ENCODE assay signal across 26 cellular contexts in the genomic region with DNA sequence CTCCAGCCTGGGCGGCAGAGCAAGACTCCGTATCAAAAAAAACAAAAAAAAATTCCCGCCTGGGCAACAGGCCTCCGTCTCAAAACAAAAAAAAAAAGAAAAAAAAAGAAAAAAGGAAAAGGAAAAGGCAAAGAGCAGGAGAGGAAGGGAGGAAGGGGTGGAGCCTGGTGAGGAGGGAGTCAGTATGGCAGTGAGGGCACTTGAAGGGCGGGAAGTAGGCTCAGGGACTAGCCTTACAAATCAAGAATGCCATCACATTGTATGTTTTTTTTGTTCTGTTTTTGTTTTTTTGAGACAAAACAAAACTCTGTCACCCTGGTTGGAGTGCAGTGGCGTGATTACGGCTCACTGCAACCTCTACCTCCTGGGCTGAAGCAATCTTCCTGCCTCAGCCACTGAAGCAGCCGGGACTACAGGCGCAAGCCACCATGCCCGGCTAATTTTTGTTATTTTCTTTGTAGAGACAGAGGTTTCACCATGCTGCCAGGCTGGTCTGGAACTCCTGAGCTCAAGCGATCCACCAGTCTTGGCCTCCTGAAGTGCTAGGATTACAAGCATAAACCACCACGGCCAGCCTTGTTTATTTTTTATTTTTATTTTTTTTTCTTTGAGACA. TPM values are rescaled to one million over a fixed set of nuclear protein-coding genes. Genes with fewer than 3 reads are reported as not detected.
A peak's percentile ranks its signal among the peaks of the same experiment; 100 is the strongest.
DNase-seq lines count a peak whose midpoint lies in the region; FAIRE-seq and TF ChIP-seq lines count a peak whose summit lies in the region.
"Had no signal": no experiment of that assay in that cellular context is flagged by ENCODE, and none has a peak within 500 bp of the region (broad histone marks: within the 10 kb centered on the region; RNA-seq: fewer than 3 reads in every experiment).

No MANE protein-coding gene starts in this region.

- H3K4me1 Mint-ChIP-seq in CD14-positive monocyte (peaks cover 43% of the 10 kb centered on the region), neural progenitor cell (peaks cover 8% of the 10 kb centered on the region)

- no peak for DNase-seq in CD14-positive monocyte (ENCODE audit: low spot score)
- peak; percentile 47 for DNase-seq in NT2/D1 (ENCODE audit: low read depth, low spot score)
- peak; percentile 46 for DNase-seq in endothelial cell of umbilical vein (ENCODE audit: low read depth, low spot score)
- DNase-seq in neural progenitor cell (ENCODE audit: low spot score): peak; percentile 19
- DNase-seq in hepatocyte (ENCODE audit: low spot score): no peak
- no peak for DNase-seq in T-helper 9 cell
- DNase-seq in putamen (ENCODE audit: low spot score): no peak
- DNase-seq in T1000 (lab: John Stamatoyannopoulos, UW): no peak
- DNase-seq: activated CD4-positive, CD25-positive, alpha-beta regulatory T cell treated with anti-CD3 and anti-CD28 coated beads, Interleukin-2, amount 50 U/mL, for 72 hours; foreskin fibroblast; HCEC 1CT; MG63; NCI-H146; NCI-H226; occipital lobe; stimulated activated CD4-positive, alpha-beta T cell treated with anti-CD3 and anti-CD28 coated beads, Interleukin-1b, Interleukin-23, amount 100 ng/mL, for 48 hours; stimulated activated naive CD8-positive, alpha-beta T cell treated with anti-CD3 and anti-CD28 coated beads, Interleukin-15, Interleukin-2, amounts not matched to agents 100 U/mL and 50 U/mL, for 24 hours; T-helper 2 cell had no signal

- H2AFZ ChIP-seq in endothelial cell of umbilical vein (ENCODE audit: low read depth, low read length) (peak overlapping the region; percentile 97), neural progenitor cell (replicated peaks) (peak overlapping the region; percentile 73), hepatocyte (no peak overlapping the region)

- H3K4me1 ChIP-seq in NT2/D1 (ENCODE audit: insufficient read depth, insufficient read length) (peaks cover 2% of the 10 kb centered on the region), endothelial cell of umbilical vein (ENCODE audit: control insufficient read depth, extremely low read depth, insufficient read depth, low read length) (peaks cover 4% of the 10 kb centered on the region), neural progenitor cell (peaks cover 20% of the 10 kb centered on the region), hepatocyte (ENCODE audit: insufficient read depth) (no peaks in the 10 kb centered on the region)
- H3K4me1 ChIP-seq: A549, BLaER1 had no signal

- no peak overlapping the region for H3K4me3 ChIP-seq in NT2/D1 (ENCODE audit: insufficient read length, low read depth)
- H3K4me3 ChIP-seq in endothelial cell of umbilical vein (replicated peaks in 1 of 3; ENCODE audit: insufficient read depth in 1 of 3, low read depth in 1 of 3, low read length in 3 of 3): no peak overlapping the region
- H3K4me3 ChIP-seq in neural progenitor cell: no peak overlapping the region
- H3K4me3 ChIP-seq in hepatocyte: no peak overlapping the region
- H3K4me3 ChIP-seq: A549, BLaER1, coronary artery, MG63, PC-9, SJSA1 had no signal

- POLR2A ChIA-PET in endothelial cell of umbilical vein (lab: Charles Lee): no interaction called here

- no peaks in the 10 kb centered on the region for H3K36me3 Mint-ChIP-seq in CD14-positive monocyte
- H3K36me3 Mint-ChIP-seq in neural progenitor cell: no peaks in the 10 kb centered on the region
- H3K36me3 Mint-ChIP-seq: activated naive CD8-positive, alpha-beta T cell; IgD-negative memory B cell had no signal

- no peaks in the 10 kb centered on the region for H3K9me2 ChIP-seq in hepatocyte (replicated peaks; ENCODE audit: insufficient read depth)

- TF ChIP-seq CTCF in CD14-positive monocyte (IDR thresholded peaks at IDR 0.05) (no peak), endothelial cell of umbilical vein (IDR thresholded peaks at IDR 0.05; ENCODE audit: extremely low read depth in 1 of 2, insufficient read depth in 1 of 2, low read depth in 1 of 2, low read length in 2 of 2) (no peak), neural progenitor cell (IDR thresholded peaks at IDR 0.05) (no peak), hepatocyte (IDR thresholded peaks at IDR 0.05; ENCODE audit: poor library complexity) (no peak)

- peak overlapping the region in 1 of 2 donors; percentile 21 for H3K4me3 Mint-ChIP-seq in CD14-positive monocyte
- no peak overlapping the region for H3K4me3 Mint-ChIP-seq in neural progenitor cell
- H3K4me3 Mint-ChIP-seq: activated naive CD8-positive, alpha-beta T cell; activated T-helper 1 cell treated with anti-CD3 and anti-CD28 coated beads, Interleukin-12 subunit alpha, Interleukin-12 subunit beta, Interleukin-2, Interleukin-4 antibody, amounts not matched to agents 30 ng/mL and 10 ng/mL and 1 ng/mL, durations not matched to agents 14 hours and 24 hours and 36 hours; IgD-negative memory B cell had no signal

- H3K9ac ChIP-seq in NT2/D1 (ENCODE audit: insufficient read length, low read depth) (peak overlapping the region; percentile 71), endothelial cell of umbilical vein (replicated peaks; ENCODE audit: extremely low read depth, insufficient read depth, low read length) (peak overlapping the region; percentile 37), neural progenitor cell (no peak overlapping the region)
- H3K9ac ChIP-seq: BLaER1 had no signal

- no peaks in the 10 kb centered on the region for H3K9me1 ChIP-seq in endothelial cell of umbilical vein (replicated peaks; ENCODE audit: control insufficient read depth, extremely low read depth, insufficient read depth, low read length)

- H3K4me2 ChIP-seq in endothelial cell of umbilical vein (ENCODE audit: insufficient read depth, low read length) (peak overlapping the region; percentile 55), neural progenitor cell (peak overlapping the region; percentile 4), hepatocyte (no peak overlapping the region)
- H3K4me2 ChIP-seq: A549, BLaER1, PC-9 had no signal

- H3K9me3 ChIP-seq in NT2/D1 (ENCODE audit: insufficient read depth, low read length) (no peaks in the 10 kb centered on the region), endothelial cell of umbilical vein (replicated peaks; ENCODE audit: control insufficient read depth, insufficient read depth, low read length) (no peaks in the 10 kb centered on the region), neural progenitor cell (ENCODE audit: low read depth) (no peaks in the 10 kb centered on the region), hepatocyte (ENCODE audit: low read depth) (no peaks in the 10 kb centered on the region)
- H3K9me3 ChIP-seq: A549, SJSA1 had no signal

- H3K36me3 ChIP-seq in NT2/D1 (ENCODE audit: insufficient read depth, insufficient read length, low read length): no peaks in the 10 kb centered on the region
- no peaks in the 10 kb centered on the region for H3K36me3 ChIP-seq in endothelial cell of umbilical vein (ENCODE audit: control insufficient read depth in 2 of 2, extremely low read depth in 1 of 2, insufficient read depth in 2 of 2, low read length in 2 of 2)
- no peaks in the 10 kb centered on the region for H3K36me3 ChIP-seq in neural progenitor cell
- no peaks in the 10 kb centered on the region for H3K36me3 ChIP-seq in hepatocyte (replicated peaks; ENCODE audit: insufficient read depth, low read depth)
- H3K36me3 ChIP-seq: BLaER1, MG63, SJSA1 had no signal

- H3F3A ChIP-seq in neural progenitor cell (ENCODE audit: low read depth): peaks cover 36% of the 10 kb centered on the region

- no TSS peak for BruUV-seq in endothelial cell of umbilical vein (replicated peaks; lab: Mats Ljungman, UMichigan)

- H3K79me2 ChIP-seq in endothelial cell of umbilical vein (ENCODE audit: control insufficient read depth, insufficient read depth, low read length) (no peaks in the 10 kb centered on the region), neural progenitor cell (ENCODE audit: low read depth) (no peaks in the 10 kb centered on the region), hepatocyte (no peaks in the 10 kb centered on the region)

- H4K20me1 ChIP-seq in endothelial cell of umbilical vein (replicated peaks; ENCODE audit: control insufficient read depth, extremely low read depth, insufficient read depth, low read length): no peaks in the 10 kb centered on the region
- H4K20me1 ChIP-seq in neural progenitor cell (ENCODE audit: low read depth): no peaks in the 10 kb centered on the region
- no peaks in the 10 kb centered on the region for H4K20me1 ChIP-seq in hepatocyte (ENCODE audit: insufficient read depth, poor library complexity, severe bottlenecking)
- H4K20me1 ChIP-seq: BLaER1 had no signal

- H3K27me3 ChIP-seq in NT2/D1 (ENCODE audit: insufficient read depth, insufficient read length) (no peaks in the 10 kb centered on the region), endothelial cell of umbilical vein (ENCODE audit: control insufficient read depth in 2 of 2, insufficient read depth in 2 of 2, low read length in 2 of 2) (no peaks in the 10 kb centered on the region), neural progenitor cell (no peaks in the 10 kb centered on the region), hepatocyte (no peaks in the 10 kb centered on the region)
- H3K27me3 ChIP-seq: BLaER1, MG63, SJSA1 had no signal

- TF ChIP-seq POLR2A in endothelial cell of umbilical vein (IDR thresholded peaks at IDR 0.05; ENCODE audit: low read depth, low read length): no peak

- FAIRE-seq in endothelial cell of umbilical vein (lab: Jason Lieb, UNC): peak; percentile 64
- FAIRE-seq: A549 had no signal

- intact Hi-C loops in CD14-positive monocyte (cut with micrococcal nuclease) (loop anchor here in 1 of 2 donors (5.0 kb wide), 1 partner anchor 42 kb away; no protein-coding TSS in a partner anchor), endothelial cell of umbilical vein (cut with micrococcal nuclease) (no loop called here)

- H3K27ac ChIP-seq in endothelial cell of umbilical vein (ENCODE audit: insufficient read depth, low read depth, low read length) (no peak overlapping the region), neural progenitor cell (peak overlapping the region; percentile 35), hepatocyte (no peak overlapping the region)
- H3K27ac ChIP-seq: A549, BLaER1, coronary artery, PC-9, SJSA1 had no signal

- H3K9me3 Mint-ChIP-seq in CD14-positive monocyte: no peaks in the 10 kb centered on the region
- H3K9me3 Mint-ChIP-seq in neural progenitor cell: no peaks in the 10 kb centered on the region
- H3K9me3 Mint-ChIP-seq: activated T-helper 1 cell treated with anti-CD3 and anti-CD28 coated beads, Interleukin-12 subunit alpha, Interleukin-12 subunit beta, Interleukin-2, Interleukin-4 antibody, amounts not matched to agents 30 ng/mL and 10 ng/mL and 1 ng/mL, durations not matched to agents 14 hours and 24 hours and 36 hours; IgD-negative memory B cell had no signal

- H3K27ac Mint-ChIP-seq in CD14-positive monocyte: peak overlapping the region in 6 of 7 donors; percentile 28 to 86 (median 63)
- H3K27ac Mint-ChIP-seq in neural progenitor cell: no peak overlapping the region
- H3K27ac Mint-ChIP-seq: activated naive CD8-positive, alpha-beta T cell; activated T-helper 1 cell treated with anti-CD3 and anti-CD28 coated beads, Interleukin-12 subunit alpha, Interleukin-12 subunit beta, Interleukin-2, Interleukin-4 antibody, amounts not matched to agents 30 ng/mL and 10 ng/mL and 1 ng/mL, durations not matched to agents 14 hours and 24 hours and 36 hours; IgD-negative memory B cell had no signal

- peaks cover 0 to 2% (median 1%) of the 10 kb centered on the region in 3 donors for H3K27me3 Mint-ChIP-seq in CD14-positive monocyte (ENCODE audit: low read depth in 3 of 3)
- H3K27me3 Mint-ChIP-seq in neural progenitor cell (ENCODE audit: insufficient read depth, low read depth): peaks cover 6% of the 10 kb centered on the region
- H3K27me3 Mint-ChIP-seq: activated naive CD8-positive, alpha-beta T cell; IgD-negative memory B cell had no signal

- dilution Hi-C loops in endothelial cell of umbilical vein (cut with MboI; ENCODE audit: extremely low pct_ligation_motif_present, low sequenced_read_pairs): no loop called here

- CTCF ChIA-PET in endothelial cell of umbilical vein (lab: Charles Lee): interaction anchor here (1.6 kb wide), 1 partner anchor 70 kb away, joined by 7 read pairs; no protein-coding TSS in a partner anchor

- WGBS in hepatocyte (ENCODE audit: low lambda C conversion rate, missing lambda C conversion rate): 86% methylated on average over 12 of the region's 12 CpGs

RNA-seq across cellular contexts. Expression of a gene that starts 10.4 kb away (rescaled TPM):
- 10 to 100 TPM; 20.4 to 33.6 TPM for polyA plus RNA-seq in CD14-positive monocyte
- 28.4 and 29.8 TPM in 2 replicates for total RNA-seq in endothelial cell of umbilical vein
- 6.2 and 9.0 TPM in 2 replicates for polyA plus RNA-seq in endothelial cell of umbilical vein
- 9.0 and 9.7 TPM in 2 replicates for polyA plus RNA-seq in endothelial cell of umbilical vein (2011; cell fraction: cytosol; rRNA removed)
- 12.2 and 16.6 TPM in 2 replicates for polyA plus RNA-seq in endothelial cell of umbilical vein (2011; cell fraction: nucleus; rRNA removed)
- polyA plus RNA-seq in endothelial cell of umbilical vein (2012): 7.8 and 12.0 TPM in 2 replicates
- 13.0 and 13.7 TPM in 2 replicates for polyA minus RNA-seq in endothelial cell of umbilical vein
- polyA minus RNA-seq in endothelial cell of umbilical vein (2011; cell fraction: cytosol; rRNA and poly(A)+ RNA removed): 9.5 TPM
- polyA minus RNA-seq in endothelial cell of umbilical vein (2011; cell fraction: nucleus; rRNA and poly(A)+ RNA removed): 32.1 and 36.8 TPM in 2 replicates
- total RNA-seq in neural progenitor cell (ENCODE audit: low replicate concordance): 11.1 and 17.7 TPM in 2 replicates
- 21.3 and 23.0 TPM in 2 replicates for total RNA-seq in hepatocyte
- 14.3 and 16.0 TPM in 2 replicates for polyA plus RNA-seq in hepatocyte

Comparison
In these comparisons a context has a peak if more than half of its experiments do, and no peak if none do; other contexts are left out.
1. DNase-seq: peak in NT2/D1 (single experiment), endothelial cell of umbilical vein (single experiment) and neural progenitor cell (single experiment); none in CD14-positive monocyte (single experiment), hepatocyte (single experiment), T-helper 9 cell (single experiment), putamen (single experiment) and T1000 (single experiment).